In the genomic region with DNA sequence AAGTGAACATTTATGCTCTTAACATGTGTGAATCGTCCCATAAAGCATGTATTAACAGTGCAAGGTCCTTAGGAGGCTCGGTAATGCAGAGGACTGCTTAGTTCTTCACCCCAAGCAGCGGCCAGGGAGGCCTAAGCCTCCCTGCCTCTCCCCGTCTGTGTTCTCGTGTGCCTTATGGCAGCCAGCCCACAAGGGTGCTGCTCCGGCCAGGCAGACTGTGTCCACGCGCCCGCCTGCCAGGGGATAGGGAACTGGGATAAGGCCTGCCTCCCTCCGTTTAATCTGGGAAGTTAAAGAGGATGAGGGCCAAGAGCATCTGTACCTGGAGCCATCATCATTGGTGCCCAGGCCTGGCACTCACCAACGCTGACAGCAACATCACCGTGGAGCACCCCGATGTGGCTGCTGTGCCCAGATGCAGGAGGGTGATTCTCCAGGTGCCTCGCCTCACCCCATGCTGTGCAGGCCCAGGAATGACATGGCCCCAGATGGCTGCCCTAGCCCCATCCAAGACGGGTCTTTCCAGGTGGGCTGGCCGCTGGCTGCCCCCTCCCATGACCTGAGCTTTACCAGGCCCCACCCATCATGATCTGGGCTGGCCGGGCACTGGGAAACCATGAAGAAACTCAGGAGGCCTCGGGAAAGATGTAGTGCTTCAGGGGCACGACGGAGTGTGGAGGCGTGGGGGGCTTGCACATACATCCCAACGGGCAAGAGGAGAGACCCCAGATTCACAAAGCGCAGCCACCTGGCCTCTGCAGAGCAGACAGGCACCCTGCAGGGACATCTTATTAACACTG, we compare ENCODE assay signal across 1 cellular context.
TF ChIP-seq lines count a peak whose summit lies in the region.

No MANE protein-coding gene starts in this region.

TF ChIP-seq in H1, 55 proteins besides CTCF, POLR2A, EP300 and RAD21:
- TF ChIP-seq TCF12 (IDR thresholded peaks at IDR 0.05; ENCODE audit: low read depth, low read length) (no peak), CHD2 (IDR thresholded peaks at IDR 0.05; ENCODE audit: low read length) (no peak), CBX8 (IDR thresholded peaks at IDR 0.05; ENCODE audit: borderline replicate concordance, low read depth, low read length) (no peak), POU5F1 (IDR thresholded peaks at IDR 0.05; ENCODE audit: low read depth, low read length) (no peak), SP1 (IDR thresholded peaks at IDR 0.05; ENCODE audit: low read depth, low read length) (no peak), CTBP2 (IDR thresholded peaks at IDR 0.05; ENCODE audit: borderline replicate concordance, insufficient read depth, insufficient read length, low read length) (no peak), SIX5 (IDR thresholded peaks at IDR 0.05; ENCODE audit: low read depth, low read length) (no peak), RBBP5 (IDR thresholded peaks at IDR 0.05; ENCODE audit: borderline replicate concordance, low read depth, low read length) (no peak), YY1 (IDR thresholded peaks at IDR 0.05; ENCODE audit: low read depth, low read length) (no peak), POLR2AphosphoS5 (IDR thresholded peaks at IDR 0.05; ENCODE audit: low read depth, low read length) (no peak), CBX5 (IDR thresholded peaks at IDR 0.05; ENCODE audit: low read depth, low read length) (no peak), KDM5A (IDR thresholded peaks at IDR 0.05; ENCODE audit: low read length) (no peak), SIN3A (conservative IDR thresholded peaks at IDR 0.05 in 1 of 2, IDR thresholded peaks at IDR 0.05 in 1 of 2; ENCODE audit: low read depth in 1 of 2, low read length in 2 of 2) (no peak), EZH2 (IDR thresholded peaks at IDR 0.05; ENCODE audit: low read depth, low read length, severe bottlenecking) (no peak), BRCA1 (IDR thresholded peaks at IDR 0.05; ENCODE audit: low read depth, low read length) (no peak)
